In genomic region chr7:75931676-75932075, GRCh38 we compare ENCODE assay signal across 17 cellular contexts. TPM values are rescaled to one million over a fixed set of nuclear protein-coding genes. Genes with fewer than 3 reads are reported as not detected.
A peak's percentile ranks its signal among the peaks of the same experiment; 100 is the strongest.
DNase-seq lines count a peak whose midpoint lies in the region; ATAC-seq and TF ChIP-seq lines count a peak whose summit lies in the region.
"Had no signal": no experiment of that assay in that cellular context is flagged by ENCODE, and none has a peak within 500 bp of the region (broad histone marks: within the 10 kb centered on the region; RNA-seq: fewer than 3 reads in every experiment).

No MANE protein-coding gene starts in this region.

- H3K4me3 ChIP-seq in SJCRH30 (no peak overlapping the region), neural cell (ENCODE audit: low read length) (no peak overlapping the region), PC-9 (no peak overlapping the region)
- H3K4me3 ChIP-seq: skin epidermis, tibial artery had no signal

- DNase-seq in NCI-H2107 treated with DMSO at 0.1 percent for 48 hours (lab: John Stamatoyannopoulos, UW; ENCODE audit: unreplicated experiment) = peak; percentile 98
- peak; percentile 85 to 94 for DNase-seq in SJCRH30
- no peak for DNase-seq in activated CD8-positive, alpha-beta memory T cell treated with anti-CD3 and anti-CD28 coated beads, Interleukin-2, amount 50 U/mL, for 48 hours
- DNase-seq in PC-9 = no peak
- DNase-seq: activated CD8-positive, alpha-beta memory T cell treated with anti-CD3 and anti-CD28 coated beads for 24 hours; activated naive CD4-positive, alpha-beta T cell treated with Interleukin-2 at 50 U/mL for 16 hours; CD4-positive, CD25-positive, alpha-beta regulatory T cell; left cardiac atrium; MM.1S; RPMI8226; T1000; tibial artery had no signal

- CTCF ChIA-PET in PC-9 (lab: Charles Lee) = interaction anchor here (1.0 kb wide), 1 partner anchor 14 kb away, joined by 3 read pairs; no protein-coding TSS in a partner anchor

- ATAC-seq in HG02759 (IDR thresholded peaks at IDR 0.05; ENCODE audit: unreplicated experiment) (no peak), SK-N-SH treated with all-trans-retinoic acid at 6 μM for 48 hours (no peak)
- ATAC-seq: left cardiac atrium had no signal

- H3K27me3 ChIP-seq in SJCRH30 (no peaks in the 10 kb centered on the region), neural cell (ENCODE audit: insufficient read depth, low read depth, low read length) (no peaks in the 10 kb centered on the region), PC-9 (ENCODE audit: insufficient read depth, low read depth) (no peaks in the 10 kb centered on the region)
- H3K27me3 ChIP-seq: tibial artery had no signal

- H2AFZ ChIP-seq in neural cell (ENCODE audit: low read depth, low read length) = no peak overlapping the region
- H2AFZ ChIP-seq in PC-9 = no peak overlapping the region

- no peak overlapping the region for H3K4me2 ChIP-seq in neural cell (ENCODE audit: low read length)
- H3K4me2 ChIP-seq in PC-9 = no peak overlapping the region

- no peak for TF ChIP-seq RAD21 in Ishikawa (IDR thresholded peaks at IDR 0.05; ENCODE audit: low read depth)
- no peak for TF ChIP-seq RAD21 in neural cell (conservative IDR thresholded peaks at IDR 0.05)

- H4K20me1 ChIP-seq in neural cell (ENCODE audit: insufficient read depth) (no peaks in the 10 kb centered on the region), PC-9 (ENCODE audit: insufficient read depth) (no peaks in the 10 kb centered on the region)

- no peaks in the 10 kb centered on the region for H3F3A ChIP-seq in neural cell (ENCODE audit: insufficient read depth, low read length, poor library complexity, severe bottlenecking)
- H3F3A ChIP-seq in PC-9 (ENCODE audit: insufficient read depth, low read depth) = peaks cover 13% of the 10 kb centered on the region; the same call in 1 of the 2 replicates

- TF ChIP-seq EP300 in Ishikawa (IDR thresholded peaks at IDR 0.05; ENCODE audit: borderline replicate concordance) (0 out of 2 replicates have a peak, but pooled peaks have one; percentile 18), neural cell (conservative IDR thresholded peaks at IDR 0.05; ENCODE audit: poor library complexity, severe bottlenecking) (no peak)

- no TSS peak for BruUV-seq in PC-9 (replicated peaks; lab: Mats Ljungman, UMichigan)

- H3K79me2 ChIP-seq in neural cell (replicated peaks; ENCODE audit: insufficient read depth, low read length) (peaks cover 4% of the 10 kb centered on the region), PC-9 (ENCODE audit: low read depth) (peaks cover 8% of the 10 kb centered on the region; the same call in 1 of the 2 replicates)

- H3K27ac ChIP-seq in SJCRH30 = no peak overlapping the region
- H3K27ac ChIP-seq in neural cell (ENCODE audit: low read length) = peak overlapping the region; percentile 9
- H3K27ac ChIP-seq in PC-9 = no peak overlapping the region
- H3K27ac ChIP-seq: skin epidermis, tibial artery had no signal

- no peak overlapping the region for H3K9ac ChIP-seq in neural cell (ENCODE audit: low read length)

- no peak for TF ChIP-seq CTCF in neural cell (IDR thresholded peaks at IDR 0.05; ENCODE audit: poor library complexity, severe bottlenecking)
- no peak for TF ChIP-seq CTCF in PC-9 (conservative IDR thresholded peaks at IDR 0.05)

- POLR2A ChIA-PET in PC-9 (lab: Charles Lee; ENCODE audit: unreplicated experiment) = no interaction called here

- H3K9me3 ChIP-seq in SJCRH30 (replicated peaks) = peaks cover 5% of the 10 kb centered on the region
- no peaks in the 10 kb centered on the region for H3K9me3 ChIP-seq in neural cell (ENCODE audit: low read length)
- peaks cover 5% of the 10 kb centered on the region; the same call in 1 of the 2 replicates for H3K9me3 ChIP-seq in PC-9 (ENCODE audit: insufficient read depth, low read depth)
- H3K9me3 ChIP-seq: tibial artery had no signal

- peaks cover 17% of the 10 kb centered on the region for H3K4me1 ChIP-seq in SJCRH30
- H3K4me1 ChIP-seq in PC-9 (replicated peaks; ENCODE audit: insufficient read depth) = no peaks in the 10 kb centered on the region
- H3K4me1 ChIP-seq: tibial artery had no signal

- H3K36me3 ChIP-seq in SJCRH30 (0 out of 2 replicates have a peak, but pooled peaks cover 5% of the 10 kb centered on the region), neural cell (ENCODE audit: insufficient read depth, low read length) (no peaks in the 10 kb centered on the region), PC-9 (ENCODE audit: low read depth) (no peaks in the 10 kb centered on the region)

- intact Hi-C loops in PC-9 (cut with micrococcal nuclease; ENCODE audit: unreplicated experiment) = no loop called here

- no peaks in the 10 kb centered on the region for H3K9me2 ChIP-seq in neural cell (ENCODE audit: insufficient read depth, low read length)
- no peaks in the 10 kb centered on the region for H3K9me2 ChIP-seq in PC-9 (ENCODE audit: insufficient read depth)

TF ChIP-seq in Ishikawa, 13 proteins besides CTCF, POLR2A, EP300 and RAD21:
- TF ChIP-seq EGR1 (IDR thresholded peaks at IDR 0.05) = no peak
- TF ChIP-seq YY1 (IDR thresholded peaks at IDR 0.05; ENCODE audit: low read depth) = peak; percentile 47; the same call in 1 of the 2 replicates
- 0 out of 2 replicates have a peak, but pooled peaks have one; percentile 21 for TF ChIP-seq TCF12 (IDR thresholded peaks at IDR 0.05; ENCODE audit: low read depth)

TF ChIP-seq in neural cell, 6 proteins besides CTCF, POLR2A, EP300 and RAD21:
- TF ChIP-seq POLR2AphosphoS5 (IDR thresholded peaks at IDR 0.05) = peak; percentile 68
- TF ChIP-seq TAF1 (IDR thresholded peaks at IDR 0.05; ENCODE audit: low read depth) = no peak
- no peak for TF ChIP-seq REST (IDR thresholded peaks at IDR 0.05; ENCODE audit: borderline replicate concordance)

TF ChIP-seq in SK-N-SH treated with all-trans-retinoic acid at 6 μM for 48 hours, 23 proteins besides CTCF, POLR2A, EP300 and RAD21:
- TF ChIP-seq, protein P1, sequence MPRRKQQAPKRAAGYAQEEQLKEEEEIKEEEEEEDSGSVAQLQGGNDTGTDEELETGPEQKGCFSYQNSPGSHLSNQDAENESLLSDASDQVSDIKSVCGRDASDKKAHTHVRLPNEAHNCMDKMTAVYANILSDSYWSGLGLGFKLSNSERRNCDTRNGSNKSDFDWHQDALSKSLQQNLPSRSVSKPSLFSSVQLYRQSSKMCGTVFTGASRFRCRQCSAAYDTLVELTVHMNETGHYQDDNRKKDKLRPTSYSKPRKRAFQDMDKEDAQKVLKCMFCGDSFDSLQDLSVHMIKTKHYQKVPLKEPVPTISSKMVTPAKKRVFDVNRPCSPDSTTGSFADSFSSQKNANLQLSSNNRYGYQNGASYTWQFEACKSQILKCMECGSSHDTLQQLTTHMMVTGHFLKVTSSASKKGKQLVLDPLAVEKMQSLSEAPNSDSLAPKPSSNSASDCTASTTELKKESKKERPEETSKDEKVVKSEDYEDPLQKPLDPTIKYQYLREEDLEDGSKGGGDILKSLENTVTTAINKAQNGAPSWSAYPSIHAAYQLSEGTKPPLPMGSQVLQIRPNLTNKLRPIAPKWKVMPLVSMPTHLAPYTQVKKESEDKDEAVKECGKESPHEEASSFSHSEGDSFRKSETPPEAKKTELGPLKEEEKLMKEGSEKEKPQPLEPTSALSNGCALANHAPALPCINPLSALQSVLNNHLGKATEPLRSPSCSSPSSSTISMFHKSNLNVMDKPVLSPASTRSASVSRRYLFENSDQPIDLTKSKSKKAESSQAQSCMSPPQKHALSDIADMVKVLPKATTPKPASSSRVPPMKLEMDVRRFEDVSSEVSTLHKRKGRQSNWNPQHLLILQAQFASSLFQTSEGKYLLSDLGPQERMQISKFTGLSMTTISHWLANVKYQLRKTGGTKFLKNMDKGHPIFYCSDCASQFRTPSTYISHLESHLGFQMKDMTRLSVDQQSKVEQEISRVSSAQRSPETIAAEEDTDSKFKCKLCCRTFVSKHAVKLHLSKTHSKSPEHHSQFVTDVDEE (CRISPR knock-in tag; IDR thresholded peaks at IDR 0.05) = no peak
- TF ChIP-seq ESRRG (CRISPR knock-in tag; IDR thresholded peaks at IDR 0.05) (no peak), ZNF565 (CRISPR knock-in tag; conservative IDR thresholded peaks at IDR 0.05; ENCODE audit: low read depth) (no peak), ARNTL (CRISPR knock-in tag; IDR thresholded peaks at IDR 0.05; ENCODE audit: borderline replicate concordance, low read depth) (no peak), ZFP3 (CRISPR knock-in tag; IDR thresholded peaks at IDR 0.05) (no peak), ZNF8 (CRISPR knock-in tag; IDR thresholded peaks at IDR 0.05) (no peak), ISL1 (CRISPR knock-in tag; IDR thresholded peaks at IDR 0.05) (no peak), TOX (CRISPR knock-in tag; IDR thresholded peaks at IDR 0.05; ENCODE audit: borderline replicate concordance) (no peak), CSDC2 (CRISPR knock-in tag; IDR thresholded peaks at IDR 0.05) (no peak), ZNF70 (CRISPR knock-in tag; IDR thresholded peaks at IDR 0.05) (no peak), GLIS3 (CRISPR knock-in tag; IDR thresholded peaks at IDR 0.05) (no peak), BACH2 (CRISPR knock-in tag; IDR thresholded peaks at IDR 0.05; ENCODE audit: borderline replicate concordance) (no peak), PPARA (CRISPR knock-in tag; IDR thresholded peaks at IDR 0.05; ENCODE audit: borderline replicate concordance) (no peak)
- TF ChIP-seq, protein P2, sequence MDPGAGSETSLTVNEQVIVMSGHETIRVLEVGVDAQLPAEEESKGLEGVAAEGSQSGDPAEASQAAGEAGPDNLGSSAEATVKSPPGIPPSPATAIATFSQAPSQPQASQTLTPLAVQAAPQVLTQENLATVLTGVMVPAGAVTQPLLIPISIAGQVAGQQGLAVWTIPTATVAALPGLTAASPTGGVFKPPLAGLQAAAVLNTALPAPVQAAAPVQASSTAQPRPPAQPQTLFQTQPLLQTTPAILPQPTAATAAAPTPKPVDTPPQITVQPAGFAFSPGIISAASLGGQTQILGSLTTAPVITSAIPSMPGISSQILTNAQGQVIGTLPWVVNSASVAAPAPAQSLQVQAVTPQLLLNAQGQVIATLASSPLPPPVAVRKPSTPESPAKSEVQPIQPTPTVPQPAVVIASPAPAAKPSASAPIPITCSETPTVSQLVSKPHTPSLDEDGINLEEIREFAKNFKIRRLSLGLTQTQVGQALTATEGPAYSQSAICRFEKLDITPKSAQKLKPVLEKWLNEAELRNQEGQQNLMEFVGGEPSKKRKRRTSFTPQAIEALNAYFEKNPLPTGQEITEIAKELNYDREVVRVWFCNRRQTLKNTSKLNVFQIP (CRISPR knock-in tag; IDR thresholded peaks at IDR 0.05; ENCODE audit: borderline replicate concordance, low read depth) = no peak

RNA-seq across cellular contexts. Expression of gene POR, which starts 16.7 kb away (rescaled TPM):
- total RNA-seq in SJCRH30 (2014; rRNA removed; shearing (Covaris generic)) = 106 and 109 TPM in 2 replicates
- 61.2 and 90.9 TPM in 2 replicates for polyA plus RNA-seq in neural cell
- 78.3 and 103 TPM in 2 replicates for polyA minus RNA-seq in neural cell
- 151 and 205 TPM in 2 replicates for total RNA-seq in PC-9 (2021)

RNA-seq across cellular contexts. Expression of gene RHBDD2, which starts 52.8 kb away (rescaled TPM):
- 49.3 and 50.6 TPM in 2 replicates for total RNA-seq in SJCRH30 (2014; rRNA removed; shearing (Covaris generic))
- 76.4 and 82.1 TPM in 2 replicates for polyA plus RNA-seq in neural cell
- polyA minus RNA-seq in neural cell = 76.4 and 85.5 TPM in 2 replicates
- total RNA-seq in PC-9 (2021) = 71.7 and 75.6 TPM in 2 replicates

Comparison
In these comparisons a context has a peak if more than half of its experiments do, and no peak if none do; other contexts are left out.
1. DNase-seq: peak in NCI-H2107 treated with DMSO at 0.1 percent for 48 hours (single experiment) and SJCRH30 (2 of 2); none in activated CD8-positive, alpha-beta memory T cell treated with anti-CD3 and anti-CD28 coated beads, Interleukin-2, amount 50 U/mL, for 48 hours (single experiment) and PC-9 (0 of 2).